Comparison of ENCODE assay signal across 18 cellular contexts in the genomic region with DNA sequence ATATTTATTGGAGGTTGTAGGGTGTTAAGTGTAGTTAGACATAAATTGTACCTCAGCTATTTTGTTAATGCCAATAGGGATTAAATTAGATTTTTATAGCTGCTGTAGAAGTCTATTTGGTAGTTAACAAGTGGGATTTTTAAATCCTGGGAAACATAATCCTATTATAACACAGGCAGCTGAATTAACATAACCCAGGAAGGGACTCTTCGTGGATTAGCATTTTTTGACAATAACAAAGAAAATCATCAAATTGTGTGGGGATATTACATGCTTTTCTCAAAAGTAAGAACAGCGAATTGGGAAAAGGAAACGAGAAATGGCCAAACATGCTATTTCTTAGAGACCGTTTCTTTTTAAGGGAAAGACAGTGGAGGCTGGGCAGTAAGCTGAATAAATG.
DNase-seq lines count a peak whose midpoint lies in the region; ATAC-seq and TF ChIP-seq lines count a peak whose summit lies in the region.
"Had no signal": no experiment of that assay in that cellular context is flagged by ENCODE, and none has a peak within 500 bp of the region (broad histone marks: within the 10 kb centered on the region; RNA-seq: fewer than 3 reads in every experiment).

No MANE protein-coding gene starts in this region.

- no peak for ATAC-seq in GM23338
- ATAC-seq: CD8-positive, alpha-beta T cell had no signal

- H3K9me2 ChIP-seq in GM23338 (ENCODE audit: insufficient read depth): peaks cover 10% of the 10 kb centered on the region

- DNase-seq in GM23338 (ENCODE audit: low spot score) (no peak), NCI-H69 (lab: John Stamatoyannopoulos, UW) (peak; percentile 57), hepatic stellate cell (ENCODE audit: low spot score) (no peak), NCI-H1092 treated with DMSO at 0.1 percent for 48 hours (lab: John Stamatoyannopoulos, UW) (no peak)
- no peak for DNase-seq in activated CD4-positive, alpha-beta T cell treated with anti-CD3 and anti-CD28 coated beads, Interleukin-2, amount 50 U/mL, for 1 hour
- DNase-seq: 8988T; Calu3; CD8-positive, alpha-beta T cell; DMS 273 treated with DMSO at 0.1 percent for 48 hours; DMS53; DND-41; EL; GOT3; H7 had no signal

- no peak overlapping the region for H3K4me3 Mint-ChIP-seq in GM23338
- H3K4me3 Mint-ChIP-seq: B cell; CD8-positive, alpha-beta T cell had no signal

- no peak overlapping the region for H2AFZ ChIP-seq in GM23338

- H3K9me3 ChIP-seq in iPS-20b (ENCODE audit: insufficient read depth, low read depth, low read length): no peaks in the 10 kb centered on the region
- H3K9me3 ChIP-seq: BLaER1 treated with 17β-estradiol and CSF1 and Interleukin-3, amounts not matched to agents 10 nM and 100 nM had no signal

- H3K27ac Mint-ChIP-seq in GM23338: peak overlapping the region; percentile 63; the same call in 1 of the 2 replicates
- H3K27ac Mint-ChIP-seq: B cell; CD8-positive, alpha-beta T cell had no signal

- H3K27me3 ChIP-seq in GM23338 (ENCODE audit: insufficient read depth): peaks cover 2% of the 10 kb centered on the region; the same call in 1 of the 2 replicates
- H3K27me3 ChIP-seq in iPS-20b (ENCODE audit: insufficient read depth, low read length): no peaks in the 10 kb centered on the region
- H3K27me3 ChIP-seq: BLaER1 treated with 17β-estradiol and CSF1 and Interleukin-3, amounts not matched to agents 10 nM and 100 nM had no signal

- H3K36me3 ChIP-seq in GM23338 (ENCODE audit: insufficient read depth) (no peaks in the 10 kb centered on the region), iPS-20b (ENCODE audit: insufficient read depth, low read depth, low read length) (no peaks in the 10 kb centered on the region)
- H3K36me3 ChIP-seq: BLaER1 treated with 17β-estradiol and CSF1 and Interleukin-3, amounts not matched to agents 10 nM and 100 nM had no signal

- H3K9ac ChIP-seq in iPS-20b (ENCODE audit: low read depth, low read length): peak overlapping the region; percentile 54; the same call in 1 of the 2 replicates
- H3K9ac ChIP-seq: BLaER1 treated with 17β-estradiol and CSF1 and Interleukin-3, amounts not matched to agents 10 nM and 100 nM had no signal

- no peak for TF ChIP-seq CTCF in 22Rv1 (IDR thresholded peaks at IDR 0.05)
- no peak for TF ChIP-seq CTCF in GM23338 (conservative IDR thresholded peaks at IDR 0.05; ENCODE audit: low read depth in 2 of 2)

- no peaks in the 10 kb centered on the region for H3F3A ChIP-seq in GM23338 (replicated peaks; ENCODE audit: low read depth)

- H3K36me3 Mint-ChIP-seq in GM23338 (ENCODE audit: low read depth): no peaks in the 10 kb centered on the region

- H3K27me3 Mint-ChIP-seq in GM23338 (ENCODE audit: insufficient read depth, low read depth, poor library complexity): peaks cover 5% of the 10 kb centered on the region
- H3K27me3 Mint-ChIP-seq: B cell had no signal

- H3K9me3 Mint-ChIP-seq in GM23338: no peaks in the 10 kb centered on the region
- H3K9me3 Mint-ChIP-seq: CD8-positive, alpha-beta T cell had no signal

- peaks cover 41% of the 10 kb centered on the region for H3K4me1 Mint-ChIP-seq in GM23338
- H3K4me1 Mint-ChIP-seq: B cell had no signal

- no peaks in the 10 kb centered on the region for H3K79me2 ChIP-seq in GM23338 (replicated peaks; ENCODE audit: insufficient read depth)

- H4K20me1 ChIP-seq in GM23338 (replicated peaks; ENCODE audit: insufficient read depth): no peaks in the 10 kb centered on the region

- H3K4me2 ChIP-seq in GM23338: peak overlapping the region; percentile 31
- H3K4me2 ChIP-seq: BLaER1 treated with 17β-estradiol and CSF1 and Interleukin-3, amounts not matched to agents 10 nM and 100 nM had no signal

- H3K4me1 ChIP-seq in GM23338 (ENCODE audit: insufficient read depth) (peaks cover 50% of the 10 kb centered on the region), iPS-20b (ENCODE audit: insufficient read depth, low read length) (peaks cover 28% of the 10 kb centered on the region)
- H3K4me1 ChIP-seq: BLaER1 treated with 17β-estradiol and CSF1 and Interleukin-3, amounts not matched to agents 10 nM and 100 nM had no signal

- H3K27ac ChIP-seq in 22Rv1 (peak overlapping the region; percentile 56), GM23338 (ENCODE audit: low read depth) (peak overlapping the region; percentile 46; the same call in 1 of the 2 replicates), iPS-20b (ENCODE audit: low read length) (peak overlapping the region; percentile 74)
- H3K27ac ChIP-seq: BLaER1 treated with 17β-estradiol and CSF1 and Interleukin-3, amounts not matched to agents 10 nM and 100 nM had no signal

- H3K4me3 ChIP-seq in GM23338: 0 out of 2 replicates have a peak overlapping the region, but pooled peaks have one; percentile 12
- H3K4me3 ChIP-seq in iPS-20b (ENCODE audit: low read length): peak overlapping the region; percentile 4; the same call in 1 of the 2 replicates
- H3K4me3 ChIP-seq: BLaER1 treated with 17β-estradiol and CSF1 and Interleukin-3, amounts not matched to agents 10 nM and 100 nM had no signal

TF ChIP-seq in GM23338, 12 proteins besides CTCF, POLR2A, EP300 and RAD21:
- no peak for TF ChIP-seq NANOG (IDR thresholded peaks at IDR 0.05; ENCODE audit: borderline replicate concordance)
- no peak for TF ChIP-seq ZNF114 (CRISPR knock-in tag; IDR thresholded peaks at IDR 0.05)
- no peak for TF ChIP-seq CREB1 (CRISPR knock-in tag; IDR thresholded peaks at IDR 0.05; ENCODE audit: low read depth)
- no peak for TF ChIP-seq POLR2AphosphoS5 (IDR thresholded peaks at IDR 0.05; ENCODE audit: low read depth)
- TF ChIP-seq, protein P1, sequence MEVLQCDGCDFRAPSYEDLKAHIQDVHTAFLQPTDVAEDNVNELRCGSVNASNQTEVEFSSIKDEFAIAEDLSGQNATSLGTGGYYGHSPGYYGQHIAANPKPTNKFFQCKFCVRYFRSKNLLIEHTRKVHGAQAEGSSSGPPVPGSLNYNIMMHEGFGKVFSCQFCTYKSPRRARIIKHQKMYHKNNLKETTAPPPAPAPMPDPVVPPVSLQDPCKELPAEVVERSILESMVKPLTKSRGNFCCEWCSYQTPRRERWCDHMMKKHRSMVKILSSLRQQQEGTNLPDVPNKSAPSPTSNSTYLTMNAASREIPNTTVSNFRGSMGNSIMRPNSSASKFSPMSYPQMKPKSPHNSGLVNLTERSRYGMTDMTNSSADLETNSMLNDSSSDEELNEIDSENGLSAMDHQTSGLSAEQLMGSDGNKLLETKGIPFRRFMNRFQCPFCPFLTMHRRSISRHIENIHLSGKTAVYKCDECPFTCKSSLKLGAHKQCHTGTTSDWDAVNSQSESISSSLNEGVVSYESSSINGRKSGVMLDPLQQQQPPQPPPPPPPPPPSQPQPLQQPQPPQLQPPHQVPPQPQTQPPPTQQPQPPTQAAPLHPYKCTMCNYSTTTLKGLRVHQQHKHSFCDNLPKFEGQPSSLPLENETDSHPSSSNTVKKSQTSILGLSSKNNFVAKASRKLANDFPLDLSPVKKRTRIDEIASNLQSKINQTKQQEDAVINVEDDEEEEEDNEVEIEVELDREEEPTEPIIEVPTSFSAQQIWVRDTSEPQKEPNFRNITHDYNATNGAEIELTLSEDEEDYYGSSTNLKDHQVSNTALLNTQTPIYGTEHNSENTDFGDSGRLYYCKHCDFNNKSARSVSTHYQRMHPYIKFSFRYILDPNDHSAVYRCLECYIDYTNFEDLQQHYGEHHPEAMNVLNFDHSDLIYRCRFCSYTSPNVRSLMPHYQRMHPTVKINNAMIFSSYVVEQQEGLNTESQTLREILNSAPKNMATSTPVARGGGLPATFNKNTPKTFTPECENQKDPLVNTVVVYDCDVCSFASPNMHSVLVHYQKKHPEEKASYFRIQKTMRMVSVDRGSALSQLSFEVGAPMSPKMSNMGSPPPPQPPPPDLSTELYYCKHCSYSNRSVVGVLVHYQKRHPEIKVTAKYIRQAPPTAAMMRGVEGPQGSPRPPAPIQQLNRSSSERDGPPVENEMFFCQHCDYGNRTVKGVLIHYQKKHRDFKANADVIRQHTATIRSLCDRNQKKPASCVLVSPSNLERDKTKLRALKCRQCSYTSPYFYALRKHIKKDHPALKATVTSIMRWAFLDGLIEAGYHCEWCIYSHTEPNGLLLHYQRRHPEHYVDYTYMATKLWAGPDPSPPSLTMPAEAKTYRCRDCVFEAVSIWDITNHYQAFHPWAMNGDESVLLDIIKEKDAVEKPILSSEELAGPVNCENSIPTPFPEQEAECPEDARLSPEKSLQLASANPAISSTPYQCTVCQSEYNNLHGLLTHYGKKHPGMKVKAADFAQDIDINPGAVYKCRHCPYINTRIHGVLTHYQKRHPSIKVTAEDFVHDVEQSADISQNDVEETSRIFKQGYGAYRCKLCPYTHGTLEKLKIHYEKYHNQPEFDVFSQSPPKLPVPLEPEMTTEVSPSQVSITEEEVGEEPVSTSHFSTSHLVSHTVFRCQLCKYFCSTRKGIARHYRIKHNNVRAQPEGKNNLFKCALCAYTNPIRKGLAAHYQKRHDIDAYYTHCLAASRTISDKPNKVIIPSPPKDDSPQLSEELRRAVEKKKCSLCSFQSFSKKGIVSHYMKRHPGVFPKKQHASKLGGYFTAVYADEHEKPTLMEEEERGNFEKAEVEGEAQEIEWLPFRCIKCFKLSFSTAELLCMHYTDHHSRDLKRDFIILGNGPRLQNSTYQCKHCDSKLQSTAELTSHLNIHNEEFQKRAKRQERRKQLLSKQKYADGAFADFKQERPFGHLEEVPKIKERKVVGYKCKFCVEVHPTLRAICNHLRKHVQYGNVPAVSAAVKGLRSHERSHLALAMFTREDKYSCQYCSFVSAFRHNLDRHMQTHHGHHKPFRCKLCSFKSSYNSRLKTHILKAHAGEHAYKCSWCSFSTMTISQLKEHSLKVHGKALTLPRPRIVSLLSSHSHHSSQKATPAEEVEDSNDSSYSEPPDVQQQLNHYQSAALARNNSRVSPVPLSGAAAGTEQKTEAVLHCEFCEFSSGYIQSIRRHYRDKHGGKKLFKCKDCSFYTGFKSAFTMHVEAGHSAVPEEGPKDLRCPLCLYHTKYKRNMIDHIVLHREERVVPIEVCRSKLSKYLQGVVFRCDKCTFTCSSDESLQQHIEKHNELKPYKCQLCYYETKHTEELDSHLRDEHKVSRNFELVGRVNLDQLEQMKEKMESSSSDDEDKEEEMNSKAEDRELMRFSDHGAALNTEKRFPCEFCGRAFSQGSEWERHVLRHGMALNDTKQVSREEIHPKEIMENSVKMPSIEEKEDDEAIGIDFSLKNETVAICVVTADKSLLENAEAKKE (CRISPR knock-in tag; IDR thresholded peaks at IDR 0.05): no peak
